In the genomic region with DNA sequence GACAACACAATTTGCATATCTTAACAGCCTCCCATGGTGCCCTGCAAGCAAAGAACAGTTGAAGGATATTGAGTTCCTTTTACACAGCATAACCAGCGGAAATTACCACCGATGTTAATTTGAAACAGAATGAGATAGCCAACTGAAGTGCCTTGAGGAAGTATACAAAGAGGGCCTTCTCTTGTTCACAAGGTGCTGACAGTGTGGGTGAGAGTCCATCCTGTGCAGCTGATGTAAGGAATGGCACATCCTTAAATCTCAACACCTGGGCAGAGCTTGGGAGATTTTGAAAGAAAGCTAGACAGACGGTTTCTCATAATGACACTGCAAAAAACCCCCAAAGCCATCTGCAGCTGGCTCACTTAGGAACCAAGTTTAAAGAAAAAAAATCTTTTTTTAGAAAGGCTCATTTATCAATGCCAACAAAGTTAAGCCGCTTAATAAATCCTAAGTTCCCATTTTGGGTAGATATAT, we compare ENCODE assay signal across 13 cellular contexts.
DNase-seq lines count a peak whose midpoint lies in the region; ATAC-seq and TF ChIP-seq lines count a peak whose summit lies in the region.
"Had no signal": no experiment of that assay in that cellular context is flagged by ENCODE, and none has a peak within 500 bp of the region (broad histone marks: within the 10 kb centered on the region; RNA-seq: fewer than 3 reads in every experiment).

No MANE protein-coding gene starts in this region.

- H3K27ac ChIP-seq in iPS DF 6.9 (ENCODE audit: low read length) (no peak overlapping the region), sigmoid colon (no peak overlapping the region), vagina (no peak overlapping the region)
- H3K27ac ChIP-seq: BLaER1 had no signal

- TF ChIP-seq EP300 in sigmoid colon (IDR thresholded peaks at IDR 0.05) = no peak

- ATAC-seq in GM18867 (IDR thresholded peaks at IDR 0.05; ENCODE audit: unreplicated experiment) = peak; percentile 49
- ATAC-seq in HG03565 (IDR thresholded peaks at IDR 0.05; ENCODE audit: unreplicated experiment) = peak; percentile 66
- ATAC-seq: Panc1 had no signal

- DNase-seq in H7 (peak; percentile 7), iPS DF 6.9 (ENCODE audit: low read depth, low spot score) (peak; percentile 67), NCI-H2196 (lab: John Stamatoyannopoulos, UW; ENCODE audit: unreplicated experiment) (no peak), SKM-1 treated with dmso at 0.1 percent for 144 hours (lab: John Stamatoyannopoulos, UW; ENCODE audit: unreplicated experiment) (no peak), sigmoid colon (no peak), vagina (ENCODE audit: extremely low spot score in 2 of 2) (no peak)
- DNase-seq: activated CD4-positive, alpha-beta memory T cell treated with anti-CD3 and anti-CD28 coated beads for 36 hours; activated naive CD4-positive, alpha-beta T cell treated with anti-CD3 and anti-CD28 coated beads, Interleukin-2, amount 10 ng/mL, durations not matched to agents 7 days and 5 days; NCI-H2029 treated with DMSO at 0.1 percent for 48 hours had no signal

- TF ChIP-seq POLR2A in sigmoid colon (IDR thresholded peaks at IDR 0.05) = no peak
- TF ChIP-seq POLR2A in vagina (IDR thresholded peaks at IDR 0.05) = no peak

- TF ChIP-seq CTCF in sigmoid colon (IDR thresholded peaks at IDR 0.05) (no peak), vagina (IDR thresholded peaks at IDR 0.05) (no peak)

- no peaks in the 10 kb centered on the region for H3K36me3 ChIP-seq in H7 (replicated peaks; ENCODE audit: control insufficient read depth, insufficient read depth, low read length)
- H3K36me3 ChIP-seq in iPS DF 6.9 (ENCODE audit: control insufficient read depth, insufficient read depth, low read length) = no peaks in the 10 kb centered on the region
- H3K36me3 ChIP-seq in sigmoid colon = no peaks in the 10 kb centered on the region
- no peaks in the 10 kb centered on the region for H3K36me3 ChIP-seq in vagina
- H3K36me3 ChIP-seq: BLaER1 had no signal

- H3K27me3 ChIP-seq in H7 (ENCODE audit: control insufficient read depth, insufficient read depth, low read length) = no peaks in the 10 kb centered on the region
- no peaks in the 10 kb centered on the region for H3K27me3 ChIP-seq in iPS DF 6.9 (ENCODE audit: control insufficient read depth, insufficient read depth, low read length)
- no peaks in the 10 kb centered on the region for H3K27me3 ChIP-seq in sigmoid colon
- H3K27me3 ChIP-seq in vagina = no peaks in the 10 kb centered on the region
- H3K27me3 ChIP-seq: BLaER1 had no signal

- intact Hi-C loops in sigmoid colon (cut with DNase I) (no loop called here), vagina (cut with DNase I) (no loop called here)

- peaks cover 2% of the 10 kb centered on the region; the same call in 1 of the 2 replicates for H3K4me1 ChIP-seq in iPS DF 6.9 (ENCODE audit: control insufficient read depth, insufficient read depth, low read length)
- no peaks in the 10 kb centered on the region for H3K4me1 ChIP-seq in sigmoid colon
- no peaks in the 10 kb centered on the region for H3K4me1 ChIP-seq in vagina
- H3K4me1 ChIP-seq: BLaER1 had no signal

- no CpG with 5 or more reads among the region's 4 CpGs for WGBS in iPS DF 6.9 (ENCODE audit: insufficient coverage, insufficient read length)
- WGBS in sigmoid colon, 2 donors = 35 to 75% methylated on average over 4 of the region's 4 CpGs

- H3K4me3 ChIP-seq in H7 (ENCODE audit: insufficient read depth, low read depth, low read length) (no peak overlapping the region), iPS DF 6.9 (ENCODE audit: low read length) (no peak overlapping the region), sigmoid colon (no peak overlapping the region), vagina (no peak overlapping the region)
- H3K4me3 ChIP-seq: BLaER1 had no signal

- H3K9me3 ChIP-seq in iPS DF 6.9 (ENCODE audit: control insufficient read depth, insufficient read depth, low read length) (no peaks in the 10 kb centered on the region; the same call in 1 of the 2 replicates), sigmoid colon (peaks cover 0 to 9% (median 1%) of the 10 kb centered on the region in 4 donors), vagina (no peaks in the 10 kb centered on the region)

Comparison
In these comparisons a context has a peak if more than half of its experiments do, and no peak if none do; other contexts are left out.
1. DNase-seq: peak in H7 (single experiment) and iPS DF 6.9 (single experiment); none in NCI-H2196 (single experiment), SKM-1 treated with dmso at 0.1 percent for 144 hours (single experiment), sigmoid colon (single experiment) and vagina (0 of 2).